Comparison of ENCODE assay signal across 9 cellular contexts in genomic region chr2:16025876-16026640, GRCh38.
"Had no signal": no experiment of that assay in that cellular context is flagged by ENCODE, and none has a peak within 500 bp of the region (broad histone marks: within the 10 kb centered on the region; RNA-seq: fewer than 3 reads in every experiment).

No MANE protein-coding gene starts in this region.

- H3K27ac Mint-ChIP-seq: HFFc6 had no signal

- H3K27ac ChIP-seq: GM23248 had no signal

- H3K36me3 ChIP-seq: HAP-1 had no signal

- H3K4me3 ChIP-seq: GM23248, HAP-1, K562 had no signal

- ATAC-seq: HCT116, K562 had no signal

- H2AFZ ChIP-seq: GM23248 had no signal

- H3K4me3 Mint-ChIP-seq: HFFc6 had no signal

- DNase-seq: GM23248, H7, HFFc6, IMR-90, KG1 had no signal

- FAIRE-seq: HTR-8/SVneo, K562 had no signal

- H3K4me1 ChIP-seq: HAP-1 had no signal

- H3K9me3 ChIP-seq: HAP-1 had no signal

- H3K9ac ChIP-seq: GM23248 had no signal
